ENCODE assay signal across 8 cellular contexts in the genomic region with DNA sequence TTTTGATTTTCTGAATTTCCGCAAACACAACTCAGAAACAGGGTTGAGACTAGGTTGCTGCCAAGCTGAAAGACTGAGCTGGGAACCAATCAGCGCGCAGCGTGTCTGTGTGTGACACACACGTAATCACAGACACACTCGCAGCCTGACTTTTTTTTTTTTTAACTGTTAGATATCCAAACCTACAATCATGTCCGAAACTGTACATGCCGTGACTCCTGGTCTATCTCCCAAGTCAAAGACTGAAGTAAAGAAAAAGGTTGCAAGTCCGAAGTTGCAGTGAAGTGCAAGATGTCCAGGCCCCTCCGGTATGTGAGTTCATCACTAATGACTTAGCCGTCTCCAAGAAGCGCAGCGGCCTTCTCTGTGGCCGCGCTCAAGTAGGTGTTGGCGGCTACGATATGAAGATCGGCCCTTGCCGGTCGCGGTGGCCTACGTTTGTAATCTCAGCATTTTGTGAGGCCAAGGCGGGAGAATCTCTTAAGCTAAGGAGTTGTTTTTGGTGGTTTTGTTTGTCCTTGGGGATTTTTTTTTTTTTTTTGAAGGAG.
DNase-seq lines count a peak whose midpoint lies in the region; ATAC-seq and TF ChIP-seq lines count a peak whose summit lies in the region.

No MANE protein-coding gene starts in this region.

- peaks cover 0 to 3% of the 10 kb centered on the region in 2 donors for H3K9me3 ChIP-seq in lung (ENCODE audit: control insufficient read depth in 2 of 2, insufficient read depth in 1 of 2, low read length in 1 of 2)

- WGBS in lung, 2 donors, result 3 to 20% methylated on average over 23 of the region's 23 CpGs

- peaks cover 2 to 12% of the 10 kb centered on the region in 2 donors for H3K4me1 ChIP-seq in lung (ENCODE audit: control insufficient read depth in 2 of 2, insufficient read depth in 2 of 2, low read length in 2 of 2)

- ATAC-seq in HG02642 (IDR thresholded peaks at IDR 0.05; ENCODE audit: poor library complexity, unreplicated experiment) (peak; percentile 29), lung (ENCODE audit: insufficient read depth, low FRiP score) (peak; percentile 42)
- ATAC-seq in activated CD8-positive, alpha-beta memory T cell treated with anti-CD3 and anti-CD28 coated beads, Interleukin-2, amount 10 ng/mL, durations not matched to agents 7 days and 5 days, result peak; percentile 28
- peak; percentile 57 for ATAC-seq in effector memory CD8-positive, alpha-beta T cell (replicated peaks)

- CTCF ChIA-PET in activated CD8-positive, alpha-beta memory T cell treated with anti-CD3 and anti-CD28 coated beads, Interleukin-2, amount 10 ng/mL, durations not matched to agents 7 days and 5 days (lab: Charles Lee), result interaction anchor here (1.0 to 4.5 kb wide), 8 partner anchors 12 to 75 kb away, joined by 3 to 23 read pairs (median 4); a partner anchor contains a TSS

- H3K27ac Mint-ChIP-seq in activated CD8-positive, alpha-beta memory T cell treated with anti-CD3 and anti-CD28 coated beads, Interleukin-2, amount 10 ng/mL, durations not matched to agents 7 days and 5 days, result peak overlapping the region; percentile 98
- peak overlapping the region; percentile 98 to 99 for H3K27ac Mint-ChIP-seq in effector memory CD8-positive, alpha-beta T cell

- no peak for TF ChIP-seq CTCF in lung (IDR thresholded peaks at IDR 0.05; ENCODE audit: control extremely low read depth, extremely low read depth)

- no peaks in the 10 kb centered on the region for H3K27me3 Mint-ChIP-seq in activated CD8-positive, alpha-beta memory T cell treated with anti-CD3 and anti-CD28 coated beads, Interleukin-2, amount 10 ng/mL, durations not matched to agents 7 days and 5 days
- no peaks in the 10 kb centered on the region for H3K27me3 Mint-ChIP-seq in effector memory CD8-positive, alpha-beta T cell

- H3K4me3 Mint-ChIP-seq in activated CD8-positive, alpha-beta memory T cell treated with anti-CD3 and anti-CD28 coated beads, Interleukin-2, amount 10 ng/mL, durations not matched to agents 7 days and 5 days, result peak overlapping the region; percentile 87
- H3K4me3 Mint-ChIP-seq in effector memory CD8-positive, alpha-beta T cell, result peak overlapping the region; percentile 97 to 98

- no peaks in the 10 kb centered on the region for H3K9me3 Mint-ChIP-seq in activated CD8-positive, alpha-beta memory T cell treated with anti-CD3 and anti-CD28 coated beads, Interleukin-2, amount 10 ng/mL, durations not matched to agents 7 days and 5 days (ENCODE audit: low read depth)
- H3K9me3 Mint-ChIP-seq in effector memory CD8-positive, alpha-beta T cell, result no peaks in the 10 kb centered on the region

- peak overlapping the region; percentile 32 for H3K4me3 ChIP-seq in lung

- peak overlapping the region; percentile 88 to 93 for H3K27ac ChIP-seq in lung (ENCODE audit: low read depth in 1 of 2, low read length in 1 of 2)

- H3K36me3 ChIP-seq in lung (ENCODE audit: control insufficient read depth in 2 of 2, insufficient read depth in 2 of 2, low read length in 2 of 2), result no peaks in the 10 kb centered on the region

- H3K27me3 ChIP-seq in lung (ENCODE audit: control insufficient read depth, insufficient read depth), result no peaks in the 10 kb centered on the region

- DNase-seq in EL (peak; percentile 92), NCI-H774 (lab: John Stamatoyannopoulos, UW) (peak; percentile 77), lung (ENCODE audit: low spot score) (peak; percentile 85), cortex of kidney (lab: John Stamatoyannopoulos, UW) (no peak)
- DNase-seq in activated CD8-positive, alpha-beta memory T cell treated with anti-CD3 and anti-CD28 coated beads, Interleukin-2, amount 10 ng/mL, durations not matched to agents 7 days and 5 days, result peak; percentile 94
- peak; percentile 67 to 77 (median 73) for DNase-seq in effector memory CD8-positive, alpha-beta T cell
- peak; percentile 65 for DNase-seq in stimulated activated CD8-positive, alpha-beta memory T cell treated with anti-CD3 and anti-CD28 coated beads, Interleukin-12 subunit alpha, Interleukin-12 subunit beta, amount 100 ng/mL, for 4 hours (ENCODE audit: low read depth)

- peaks cover 35% of the 10 kb centered on the region for H3K4me1 Mint-ChIP-seq in activated CD8-positive, alpha-beta memory T cell treated with anti-CD3 and anti-CD28 coated beads, Interleukin-2, amount 10 ng/mL, durations not matched to agents 7 days and 5 days
- H3K4me1 Mint-ChIP-seq in effector memory CD8-positive, alpha-beta T cell (ENCODE audit: low read depth in 2 of 2), result peaks cover 27 to 34% of the 10 kb centered on the region in 2 donors

- H3K36me3 Mint-ChIP-seq in activated CD8-positive, alpha-beta memory T cell treated with anti-CD3 and anti-CD28 coated beads, Interleukin-2, amount 10 ng/mL, durations not matched to agents 7 days and 5 days, result peaks cover 25% of the 10 kb centered on the region
- peaks cover 49% of the 10 kb centered on the region for H3K36me3 Mint-ChIP-seq in effector memory CD8-positive, alpha-beta T cell (ENCODE audit: insufficient read depth)
